In genomic region chr2:193187816-193188215, GRCh38 we compare ENCODE assay signal across 13 cellular contexts.
DNase-seq lines count a peak whose midpoint lies in the region; ATAC-seq and TF ChIP-seq lines count a peak whose summit lies in the region.
"Had no signal": no experiment of that assay in that cellular context is flagged by ENCODE, and none has a peak within 500 bp of the region (broad histone marks: within the 10 kb centered on the region; RNA-seq: fewer than 3 reads in every experiment).

No MANE protein-coding gene starts in this region.

- no peak overlapping the region for H3K27ac ChIP-seq in thoracic aorta
- H3K27ac ChIP-seq: ascending aorta, Peyer's patch had no signal

- no peak for TF ChIP-seq CTCF in natural killer cell (IDR thresholded peaks at IDR 0.05)
- TF ChIP-seq CTCF in thoracic aorta (IDR thresholded peaks at IDR 0.05): no peak

- no peaks in the 10 kb centered on the region for H3K36me3 ChIP-seq in thoracic aorta
- H3K36me3 ChIP-seq: ascending aorta, Peyer's patch had no signal

- H3K4me1 ChIP-seq in thoracic aorta (ENCODE audit: control insufficient read depth in 1 of 2, low read depth in 2 of 2): no peaks in the 10 kb centered on the region
- H3K4me1 ChIP-seq: ascending aorta, Peyer's patch had no signal

- intact Hi-C loops in natural killer cell (cut with micrococcal nuclease): no loop called here

- H3K36me3 Mint-ChIP-seq in natural killer cell: no peaks in the 10 kb centered on the region
- H3K36me3 Mint-ChIP-seq in natural killer cell treated with Interleukin-12 subunit alpha and Interleukin-12 subunit beta and Interleukin-15 and Interleukin-18, amount 100 ng/mL, for 72 hours: no peaks in the 10 kb centered on the region
- no peaks in the 10 kb centered on the region for H3K36me3 Mint-ChIP-seq in activated naive CD8-positive, alpha-beta T cell treated with anti-CD3 and anti-CD28 coated beads, Interleukin-2, amount 50 U/mL, for 24 hours (ENCODE audit: low read depth)

- H3K9me3 Mint-ChIP-seq in natural killer cell: peaks cover 2 to 3% of the 10 kb centered on the region in 2 donors
- no peaks in the 10 kb centered on the region for H3K9me3 Mint-ChIP-seq in natural killer cell treated with Interleukin-12 subunit alpha and Interleukin-12 subunit beta and Interleukin-15 and Interleukin-18, amount 100 ng/mL, for 72 hours
- peaks cover 4% of the 10 kb centered on the region for H3K9me3 Mint-ChIP-seq in activated naive CD8-positive, alpha-beta T cell treated with anti-CD3 and anti-CD28 coated beads, Interleukin-2, amount 50 U/mL, for 24 hours

- no peak for DNase-seq in natural killer cell
- no peak for DNase-seq in natural killer cell treated with Interleukin-12 subunit alpha and Interleukin-12 subunit beta and Interleukin-15 and Interleukin-18, amount 100 ng/mL, for 72 hours (ENCODE audit: low spot score)
- DNase-seq in activated naive CD8-positive, alpha-beta T cell treated with anti-CD3 and anti-CD28 coated beads, Interleukin-2, amount 50 U/mL, for 24 hours: no peak
- DNase-seq in thoracic aorta (ENCODE audit: low spot score): no peak
- no peak for DNase-seq in Ammon's horn (ENCODE audit: low spot score)
- no peak for DNase-seq in nucleus accumbens (lab: John Stamatoyannopoulos, UW)
- no peak for DNase-seq in AML-193 (lab: John Stamatoyannopoulos, UW)
- DNase-seq: activated CD4-positive, alpha-beta T cell treated with anti-CD3 and anti-CD28 coated beads, Interleukin-2, amount 50 U/mL, for 4 hours; left colon; Peyer's patch had no signal

- H3K27ac Mint-ChIP-seq in natural killer cell: no peak overlapping the region
- H3K27ac Mint-ChIP-seq in natural killer cell treated with Interleukin-12 subunit alpha and Interleukin-12 subunit beta and Interleukin-15 and Interleukin-18, amount 100 ng/mL, for 72 hours: no peak overlapping the region
- H3K27ac Mint-ChIP-seq in activated naive CD8-positive, alpha-beta T cell treated with anti-CD3 and anti-CD28 coated beads, Interleukin-2, amount 50 U/mL, for 24 hours: no peak overlapping the region

- peak overlapping the region; percentile 38 for H3K4me3 ChIP-seq in thoracic aorta
- H3K4me3 ChIP-seq: ascending aorta, Peyer's patch had no signal

- H3K9me3 ChIP-seq in thoracic aorta: no peaks in the 10 kb centered on the region
- H3K9me3 ChIP-seq: ascending aorta, Peyer's patch had no signal

- no peak for ATAC-seq in natural killer cell
- ATAC-seq in natural killer cell treated with Interleukin-12 subunit alpha and Interleukin-12 subunit beta and Interleukin-15 and Interleukin-18, amount 100 ng/mL, for 72 hours: no peak
- peak; percentile 70 for ATAC-seq in HG03103 (IDR thresholded peaks at IDR 0.05; ENCODE audit: low read depth, unreplicated experiment)
- ATAC-seq in activated naive CD8-positive, alpha-beta T cell treated with anti-CD3 and anti-CD28 coated beads, Interleukin-2, amount 50 U/mL, for 24 hours: no peak
- no peak for ATAC-seq in thoracic aorta (ENCODE audit: insufficient number of reproducible peaks, low FRiP score, low read depth)
- ATAC-seq: esophagus mucosa, left colon had no signal

- H3K4me1 Mint-ChIP-seq in natural killer cell: no peaks in the 10 kb centered on the region
- H3K4me1 Mint-ChIP-seq in natural killer cell treated with Interleukin-12 subunit alpha and Interleukin-12 subunit beta and Interleukin-15 and Interleukin-18, amount 100 ng/mL, for 72 hours (ENCODE audit: low read depth in 2 of 2): no peaks in the 10 kb centered on the region
- peaks cover 5% of the 10 kb centered on the region for H3K4me1 Mint-ChIP-seq in activated naive CD8-positive, alpha-beta T cell treated with anti-CD3 and anti-CD28 coated beads, Interleukin-2, amount 50 U/mL, for 24 hours

- H3K4me3 Mint-ChIP-seq in natural killer cell: peak overlapping the region; percentile 25
- H3K4me3 Mint-ChIP-seq in natural killer cell treated with Interleukin-12 subunit alpha and Interleukin-12 subunit beta and Interleukin-15 and Interleukin-18, amount 100 ng/mL, for 72 hours: no peak overlapping the region
- peak overlapping the region; percentile 29 for H3K4me3 Mint-ChIP-seq in activated naive CD8-positive, alpha-beta T cell treated with anti-CD3 and anti-CD28 coated beads, Interleukin-2, amount 50 U/mL, for 24 hours

- no peaks in the 10 kb centered on the region for H3K27me3 Mint-ChIP-seq in natural killer cell (ENCODE audit: low read depth in 2 of 2)
- no peaks in the 10 kb centered on the region for H3K27me3 Mint-ChIP-seq in natural killer cell treated with Interleukin-12 subunit alpha and Interleukin-12 subunit beta and Interleukin-15 and Interleukin-18, amount 100 ng/mL, for 72 hours
- no peaks in the 10 kb centered on the region for H3K27me3 Mint-ChIP-seq in activated naive CD8-positive, alpha-beta T cell treated with anti-CD3 and anti-CD28 coated beads, Interleukin-2, amount 50 U/mL, for 24 hours

- H3K27me3 ChIP-seq in thoracic aorta (replicated peaks; ENCODE audit: insufficient read depth): no peaks in the 10 kb centered on the region
- H3K27me3 ChIP-seq: ascending aorta, Peyer's patch had no signal
